Comparison of ENCODE assay signal across 1 cellular context in the genomic region with DNA sequence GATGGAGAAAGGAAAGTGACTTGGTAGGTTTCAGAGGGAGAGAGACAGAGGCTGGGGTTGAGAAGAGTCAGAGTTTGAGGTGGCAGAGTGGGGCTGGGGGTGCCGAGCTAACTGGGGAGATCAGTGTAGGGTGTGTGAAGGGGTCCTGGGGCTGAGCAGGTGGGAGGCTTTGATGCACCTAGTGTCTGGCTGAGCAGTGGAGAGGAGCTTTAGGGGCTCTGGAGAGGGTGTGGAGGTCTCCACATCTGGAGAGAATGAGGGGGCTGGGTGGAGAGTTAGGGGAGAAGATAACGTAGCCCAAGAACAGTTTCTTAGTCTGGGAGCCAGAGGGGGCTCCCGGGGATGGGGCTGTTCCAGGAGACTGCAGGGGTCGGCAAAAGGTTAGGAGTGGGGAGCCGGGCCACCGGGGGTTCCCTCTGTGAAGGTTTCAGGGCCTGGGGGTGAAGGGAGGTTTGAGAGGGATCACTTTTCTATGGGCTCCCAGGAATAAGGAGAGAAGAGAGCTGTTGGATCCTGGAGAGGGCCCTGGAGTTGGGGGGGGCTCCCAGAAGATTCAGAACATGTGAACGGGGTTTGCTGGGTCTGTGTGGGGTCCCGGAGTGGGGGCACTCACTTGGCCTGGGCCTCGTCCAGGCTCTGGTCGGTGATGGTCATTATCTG.
TF ChIP-seq lines count a peak whose summit lies in the region.

No MANE protein-coding gene starts in this region.

TF ChIP-seq in GM12878, 131 proteins besides CTCF, POLR2A, EP300 and RAD21:
- TF ChIP-seq SMAD5 (IDR thresholded peaks at IDR 0.05; ENCODE audit: low read depth) (no peak), CHD4 (IDR thresholded peaks at IDR 0.05) (no peak), YBX1 (IDR thresholded peaks at IDR 0.05) (no peak), RAD51 (IDR thresholded peaks at IDR 0.05) (no peak), ZNF384 (IDR thresholded peaks at IDR 0.05; ENCODE audit: borderline replicate concordance, low read depth, low read length) (no peak), SMARCA5 (IDR thresholded peaks at IDR 0.05) (no peak), ZNF687 (IDR thresholded peaks at IDR 0.05) (no peak), SIN3A (IDR thresholded peaks at IDR 0.05; ENCODE audit: low read depth, low read length) (no peak), BMI1 (IDR thresholded peaks at IDR 0.05; ENCODE audit: borderline replicate concordance) (no peak), MAX (IDR thresholded peaks at IDR 0.05; ENCODE audit: low read depth, low read length) (no peak), GATAD2B (conservative IDR thresholded peaks at IDR 0.05; ENCODE audit: low read depth) (no peak), ZZZ3 (IDR thresholded peaks at IDR 0.05; ENCODE audit: control insufficient read depth, insufficient read length, low read depth) (no peak), ZNF622 (IDR thresholded peaks at IDR 0.05) (no peak), EZH2 (IDR thresholded peaks at IDR 0.05; ENCODE audit: borderline replicate concordance, control insufficient read depth, low read depth, low read length) (no peak), TCF3 (IDR thresholded peaks at IDR 0.05; ENCODE audit: borderline replicate concordance, insufficient read depth, low read depth, low read length) (no peak), STAT1 (conservative IDR thresholded peaks at IDR 0.05) (no peak), MXI1 (IDR thresholded peaks at IDR 0.05; ENCODE audit: low read depth, low read length) (no peak), ATF3 (IDR thresholded peaks at IDR 0.05; ENCODE audit: borderline replicate concordance, extremely low read depth, low read depth, low read length) (no peak)
- TF ChIP-seq, protein P1, sequence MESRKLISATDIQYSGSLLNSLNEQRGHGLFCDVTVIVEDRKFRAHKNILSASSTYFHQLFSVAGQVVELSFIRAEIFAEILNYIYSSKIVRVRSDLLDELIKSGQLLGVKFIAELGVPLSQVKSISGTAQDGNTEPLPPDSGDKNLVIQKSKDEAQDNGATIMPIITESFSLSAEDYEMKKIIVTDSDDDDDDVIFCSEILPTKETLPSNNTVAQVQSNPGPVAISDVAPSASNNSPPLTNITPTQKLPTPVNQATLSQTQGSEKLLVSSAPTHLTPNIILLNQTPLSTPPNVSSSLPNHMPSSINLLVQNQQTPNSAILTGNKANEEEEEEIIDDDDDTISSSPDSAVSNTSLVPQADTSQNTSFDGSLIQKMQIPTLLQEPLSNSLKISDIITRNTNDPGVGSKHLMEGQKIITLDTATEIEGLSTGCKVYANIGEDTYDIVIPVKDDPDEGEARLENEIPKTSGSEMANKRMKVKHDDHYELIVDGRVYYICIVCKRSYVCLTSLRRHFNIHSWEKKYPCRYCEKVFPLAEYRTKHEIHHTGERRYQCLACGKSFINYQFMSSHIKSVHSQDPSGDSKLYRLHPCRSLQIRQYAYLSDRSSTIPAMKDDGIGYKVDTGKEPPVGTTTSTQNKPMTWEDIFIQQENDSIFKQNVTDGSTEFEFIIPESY (IDR thresholded peaks at IDR 0.05): no peak
TF ChIP-seq in GM12878: peak in this region for 0.
